In genomic region chr7:43758861-43759683, GRCh38 we compare ENCODE assay signal across 8 cellular contexts. TPM values are rescaled to one million over a fixed set of nuclear protein-coding genes. Genes with fewer than 3 reads are reported as not detected.
DNase-seq lines count a peak whose midpoint lies in the region; ATAC-seq and TF ChIP-seq lines count a peak whose summit lies in the region.

No MANE protein-coding gene starts in this region.

- DNase-seq in EL (peak; percentile 58), HK-2 (ENCODE audit: unreplicated experiment) (peak; percentile 44), cerebellar cortex (ENCODE audit: low spot score) (peak; percentile 29), left colon (peak in 1 of 2 donors; percentile 52), GF-D8 (lab: John Stamatoyannopoulos, UW) (no peak)
- peak; percentile 49 for DNase-seq in stimulated activated CD4-positive, alpha-beta T cell treated with anti-CD3 and anti-CD28 coated beads, Interleukin-4, amount 100 ng/mL, for 24 hours

- TF ChIP-seq CTCF in VCaP (conservative IDR thresholded peaks at IDR 0.05), result no peak

- H3K27ac ChIP-seq in VCaP, result peak overlapping the region; percentile 81

- ATAC-seq in GM21360 (IDR thresholded peaks at IDR 0.05; ENCODE audit: unreplicated experiment) (peak; percentile 57), left colon (peak; percentile 79)

- intact Hi-C loops in left colon (cut with DNase I, micrococcal nuclease), result no loop called here

RNA-seq across cellular contexts. Expression of gene BLVRA, which starts 0.6 kb away (rescaled TPM):
- 10 to 100 TPM in 1 of 2 donors, 1 to 10 TPM in 1; 2.9 to 18.0 TPM for total RNA-seq in left colon

RNA-seq across cellular contexts. Expression of gene COA1, which starts 29.7 kb away (rescaled TPM):
- 10 to 100 TPM; 33.2 to 35.7 TPM for total RNA-seq in left colon
